ENCODE assay signal across 21 cellular contexts in the genomic region with DNA sequence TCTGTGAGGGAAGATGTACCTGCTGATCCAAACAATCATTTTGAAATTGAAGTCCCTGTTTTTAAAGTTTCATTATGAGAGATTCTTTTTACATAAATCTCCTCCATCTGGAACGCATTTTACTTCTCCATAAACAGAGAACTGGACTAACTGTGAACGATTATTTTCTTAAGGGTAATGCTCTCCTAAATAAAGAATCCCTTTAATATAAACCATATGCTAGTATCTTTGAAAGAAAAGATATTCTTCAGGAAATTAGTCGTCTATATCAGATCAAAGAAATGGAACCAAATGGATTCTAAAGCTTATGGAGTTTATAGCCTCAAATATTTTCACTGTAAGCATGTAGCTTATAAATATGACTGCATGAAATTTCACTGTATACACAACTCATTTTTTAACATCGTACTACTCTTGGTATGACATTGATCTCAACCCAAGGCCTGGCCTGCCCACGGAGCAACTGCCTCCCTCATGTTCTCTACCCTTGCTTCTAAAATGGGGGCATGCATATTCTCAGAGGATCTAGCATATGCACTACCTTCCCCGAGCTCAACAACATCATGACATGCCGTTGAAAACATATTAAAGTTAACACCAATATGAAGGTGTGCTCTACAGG.
A peak's percentile ranks its signal among the peaks of the same experiment; 100 is the strongest.
DNase-seq lines count a peak whose midpoint lies in the region; ATAC-seq, FAIRE-seq and TF ChIP-seq lines count a peak whose summit lies in the region.
"Had no signal": no experiment of that assay in that cellular context is flagged by ENCODE, and none has a peak within 500 bp of the region (broad histone marks: within the 10 kb centered on the region; RNA-seq: fewer than 3 reads in every experiment).

No MANE protein-coding gene starts in this region.

- H3K23ac ChIP-seq in H9 (ENCODE audit: insufficient read length, low read depth, low read length) = no peak overlapping the region

- no peak overlapping the region for H4K5ac ChIP-seq in H9 (ENCODE audit: insufficient read length, low read depth, low read length)

- no peak overlapping the region for H4K91ac ChIP-seq in H9 (ENCODE audit: insufficient read length, low read depth, low read length)

- no peak overlapping the region for H2BK12ac ChIP-seq in H9 (ENCODE audit: insufficient read length, low read depth, low read length)

- ATAC-seq in SK-N-SH treated with all-trans-retinoic acid at 6 μM for 48 hours = peak; percentile 92
- no peak for ATAC-seq in naive thymus-derived CD8-positive, alpha-beta T cell
- ATAC-seq: K562, Panc1, psoas muscle had no signal

- H3K4me3 ChIP-seq in AG09309 (ENCODE audit: control insufficient read depth, low read depth, low read length) = no peak overlapping the region
- H3K4me3 ChIP-seq: K562, psoas muscle, SJSA1, skin epidermis, stomach had no signal

- no peak overlapping the region for H2AK5ac ChIP-seq in H9 (ENCODE audit: insufficient read length, low read length)

- no peak overlapping the region for H2AFZ ChIP-seq in H9 (ENCODE audit: low read length)

- H3K4me1 Mint-ChIP-seq in nephron (peaks cover 18% of the 10 kb centered on the region), H9 (no peaks in the 10 kb centered on the region)
- no peaks in the 10 kb centered on the region for H3K4me1 Mint-ChIP-seq in naive thymus-derived CD8-positive, alpha-beta T cell
- H3K4me1 Mint-ChIP-seq: CD4-positive, alpha-beta memory T cell had no signal

- H3K79me1 ChIP-seq in H9 (ENCODE audit: insufficient read depth, low read depth, low read length, poor library complexity, severe bottlenecking) = no peaks in the 10 kb centered on the region

- no peak overlapping the region for H3K14ac ChIP-seq in H9 (ENCODE audit: insufficient read depth, low read length)

- DNase-seq in AG09309 (ENCODE audit: low read depth) (peak; percentile 29), head of caudate nucleus (no peak), H9 (no peak), NCI-H2196 treated with DMSO at 0.1 percent for 48 hours (lab: John Stamatoyannopoulos, UW; ENCODE audit: unreplicated experiment) (no peak)
- DNase-seq in naive thymus-derived CD8-positive, alpha-beta T cell = no peak
- DNase-seq: CD4-positive, alpha-beta memory T cell; DMS53; midbrain; NCI-H187; NCI-H345; psoas muscle; stimulated activated CD4-positive, alpha-beta T cell treated with anti-CD3 and anti-CD28 coated beads, Interleukin-4, amount 100 ng/mL, for 1 hour; stomach had no signal

- H3K27me3 ChIP-seq in H9 (ENCODE audit: insufficient read depth, low read length) = no peaks in the 10 kb centered on the region
- H3K27me3 ChIP-seq: SJSA1, stomach had no signal

- no peak overlapping the region for H3T11ph ChIP-seq in H9 (ENCODE audit: low read length)

- H3K9ac ChIP-seq in H9 (ENCODE audit: extremely low read depth, insufficient read length, low read length) = no peak overlapping the region

- no peak overlapping the region for H4K8ac ChIP-seq in H9 (replicated peaks; ENCODE audit: insufficient read length, low read depth, low read length)

- WGBS in H9 (ENCODE audit: extremely low coverage, insufficient read length, low lambda C conversion rate) = no CpG with 5 or more reads among the region's 7 CpGs

- H2BK5ac ChIP-seq in H9 (ENCODE audit: insufficient read length, low read length) = no peak overlapping the region

- H3K4me3 Mint-ChIP-seq in nephron (no peak overlapping the region), H9 (no peak overlapping the region)
- no peak overlapping the region for H3K4me3 Mint-ChIP-seq in naive thymus-derived CD8-positive, alpha-beta T cell
- H3K4me3 Mint-ChIP-seq: activated naive CD8-positive, alpha-beta T cell; CD4-positive, alpha-beta memory T cell had no signal

- H2BK120ac ChIP-seq in H9 (ENCODE audit: low read depth, low read length, poor library complexity, severe bottlenecking) = no peak overlapping the region

- TF ChIP-seq CTCF in AG09309 (IDR thresholded peaks at IDR 0.05; ENCODE audit: control insufficient read depth, insufficient read depth, low read depth, low read length, missing control alignments) (no peak), nephron (IDR thresholded peaks at IDR 0.05; ENCODE audit: unreplicated experiment in 3 of 3) (no peak), H9 (conservative IDR thresholded peaks at IDR 0.05) (no peak)

- H3K4me1 ChIP-seq in H9 (ENCODE audit: insufficient read depth, low read length) = no peaks in the 10 kb centered on the region
- H3K4me1 ChIP-seq: psoas muscle had no signal

- H3K56ac ChIP-seq in H9 (ENCODE audit: insufficient read length, low read depth, low read length) = no peak overlapping the region

- no peak overlapping the region for H2BK20ac ChIP-seq in H9 (ENCODE audit: low read depth, low read length, poor library complexity, severe bottlenecking)

- H3K27ac ChIP-seq in H9 (ENCODE audit: insufficient read length, low read depth, low read length) = no peak overlapping the region
- H3K27ac ChIP-seq: psoas muscle, SJSA1, stomach had no signal

- FAIRE-seq in endometrium (lab: Jason Lieb, UNC) = peak; percentile 88
- FAIRE-seq: K562 had no signal

- POLR2A ChIA-PET in naive thymus-derived CD8-positive, alpha-beta T cell (lab: Charles Lee) = no interaction called here

- no peak overlapping the region for H3K18ac ChIP-seq in H9 (ENCODE audit: insufficient read length, low read depth, low read length)

- H3K79me2 ChIP-seq in H9 (ENCODE audit: insufficient read depth, low read length) = 0 out of 2 replicates have a peak, but pooled peaks cover 1% of the 10 kb centered on the region

- no peak overlapping the region for H3K4me2 ChIP-seq in H9 (ENCODE audit: insufficient read depth, insufficient read length, low read length)

- H3K9me3 ChIP-seq in H9 (ENCODE audit: control insufficient read depth, low read depth, low read length) = no peaks in the 10 kb centered on the region
- H3K9me3 ChIP-seq: psoas muscle, SJSA1, stomach had no signal

- peak overlapping the region; percentile 82 to 91 (median 89) for H3K27ac Mint-ChIP-seq in nephron
- no peak overlapping the region for H3K27ac Mint-ChIP-seq in naive thymus-derived CD8-positive, alpha-beta T cell
- 0 out of 7 replicates have a peak overlapping the region, but pooled peaks of 1 of the 3 experiments have one; percentile 76 for H3K27ac Mint-ChIP-seq in H9
- H3K27ac Mint-ChIP-seq: activated naive CD8-positive, alpha-beta T cell; CD4-positive, alpha-beta memory T cell had no signal

- H4K20me1 ChIP-seq in H9 (ENCODE audit: control insufficient read depth, insufficient read depth, insufficient read length) = no peaks in the 10 kb centered on the region

- H3K4ac ChIP-seq in H9 (ENCODE audit: low read depth, low read length) = no peak overlapping the region

- H3K9me3 Mint-ChIP-seq in nephron (no peaks in the 10 kb centered on the region), H9 (no peaks in the 10 kb centered on the region)
- no peaks in the 10 kb centered on the region for H3K9me3 Mint-ChIP-seq in naive thymus-derived CD8-positive, alpha-beta T cell
- H3K9me3 Mint-ChIP-seq: CD4-positive, alpha-beta memory T cell had no signal

- H3K27me3 Mint-ChIP-seq in nephron (ENCODE audit: low read depth) (no peaks in the 10 kb centered on the region), H9 (ENCODE audit: low read depth) (no peaks in the 10 kb centered on the region)
- peaks cover 0 to 3% (median 0%) of the 10 kb centered on the region in 5 donors for H3K27me3 Mint-ChIP-seq in naive thymus-derived CD8-positive, alpha-beta T cell
- H3K27me3 Mint-ChIP-seq: activated naive CD8-positive, alpha-beta T cell had no signal

- peaks cover 68% of the 10 kb centered on the region for H3K36me3 Mint-ChIP-seq in nephron (ENCODE audit: low read depth)
- H3K36me3 Mint-ChIP-seq in naive thymus-derived CD8-positive, alpha-beta T cell = peaks cover 0 to 2% (median 0%) of the 10 kb centered on the region in 3 donors
- peaks cover 23 to 72% (median 61%) of the 10 kb centered on the region in 3 experiments for H3K36me3 Mint-ChIP-seq in H9 (ENCODE audit: insufficient read depth in 1 of 3, low read depth in 3 of 3)
- H3K36me3 Mint-ChIP-seq: activated naive CD8-positive, alpha-beta T cell; CD4-positive, alpha-beta memory T cell had no signal

- no peaks in the 10 kb centered on the region for H3K23me2 ChIP-seq in H9 (ENCODE audit: insufficient read length, low read depth, low read length, poor library complexity, severe bottlenecking)

- H2BK15ac ChIP-seq in H9 (ENCODE audit: low read depth, low read length) = no peak overlapping the region

- intact Hi-C loops in head of caudate nucleus (cut with DNase I) = no loop called here

TF ChIP-seq in SK-N-SH treated with all-trans-retinoic acid at 6 μM for 48 hours, 23 proteins besides CTCF, POLR2A, EP300 and RAD21:
- TF ChIP-seq TCF4 (CRISPR knock-in tag; IDR thresholded peaks at IDR 0.05; ENCODE audit: borderline replicate concordance) (0 out of 2 replicates have a peak, but pooled peaks have one; percentile 18), TOX (CRISPR knock-in tag; IDR thresholded peaks at IDR 0.05; ENCODE audit: borderline replicate concordance) (no peak), BACH2 (CRISPR knock-in tag; IDR thresholded peaks at IDR 0.05; ENCODE audit: borderline replicate concordance) (no peak), ISL1 (CRISPR knock-in tag; IDR thresholded peaks at IDR 0.05) (0 out of 2 replicates have a peak, but pooled peaks have one; percentile 34)

Comparison
In these comparisons a context has a peak if more than half of its experiments do, and no peak if none do; other contexts are left out.
1. H3K27ac Mint-ChIP-seq: peak in nephron (3 of 3); none in naive thymus-derived CD8-positive, alpha-beta T cell (0 of 10).